Comparison of ENCODE assay signal across 15 cellular contexts in the genomic region with DNA sequence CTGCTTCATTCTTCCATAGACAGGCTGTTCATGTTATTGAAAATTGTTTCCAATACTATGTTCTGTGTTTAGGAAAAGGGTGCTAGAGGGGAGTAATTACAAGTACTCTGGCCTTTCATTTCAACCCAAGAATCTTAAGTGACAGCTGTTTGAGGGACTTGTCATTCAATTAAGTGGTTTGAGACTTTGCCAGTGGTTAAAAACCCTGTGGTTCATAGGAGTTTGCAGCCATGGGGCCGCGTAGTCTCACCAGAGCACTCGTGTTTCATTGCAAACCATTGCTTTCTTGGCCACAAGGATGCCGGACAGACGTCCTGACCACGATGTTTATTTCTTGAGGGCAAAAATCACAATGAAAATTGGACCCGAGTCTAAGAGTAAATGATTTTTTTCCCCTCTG.
A peak's percentile ranks its signal among the peaks of the same experiment; 100 is the strongest.
DNase-seq lines count a peak whose midpoint lies in the region; ATAC-seq and TF ChIP-seq lines count a peak whose summit lies in the region.
"Had no signal": no experiment of that assay in that cellular context is flagged by ENCODE, and none has a peak within 500 bp of the region (broad histone marks: within the 10 kb centered on the region; RNA-seq: fewer than 3 reads in every experiment).

No MANE protein-coding gene starts in this region.

- H4K8ac ChIP-seq in IMR-90 (ENCODE audit: low read depth in 2 of 2, low read length in 2 of 2), result no peak overlapping the region

- H3K27ac ChIP-seq in IMR-90 (ENCODE audit: insufficient read depth, low read length), result no peak overlapping the region
- H3K27ac ChIP-seq in osteoblast (ENCODE audit: low read depth, low read length), result no peak overlapping the region
- no peak overlapping the region for H3K27ac ChIP-seq in ascending aorta

- H2BK15ac ChIP-seq in IMR-90 (ENCODE audit: low read depth, low read length), result no peak overlapping the region

- intact Hi-C loops in IMR-90 (cut with micrococcal nuclease), result no loop called here
- intact Hi-C loops in ascending aorta (cut with DNase I), result no loop called here

- no peak overlapping the region for H3K4me3 ChIP-seq in IMR-90 (ENCODE audit: insufficient read depth, low read depth, low read length)
- no peak overlapping the region for H3K4me3 ChIP-seq in astrocyte of the cerebellum (ENCODE audit: low read depth, low read length)
- no peak overlapping the region for H3K4me3 ChIP-seq in osteoblast (ENCODE audit: insufficient read depth, low read length)
- no peak overlapping the region for H3K4me3 ChIP-seq in ascending aorta
- H3K4me3 ChIP-seq: GM12878, HAP-1 had no signal

- H3K56ac ChIP-seq in IMR-90 (ENCODE audit: extremely low read depth, insufficient read depth, low read length), result no peak overlapping the region

- DNase-seq in IMR-90 (no peak), NCI-H524 treated with DMSO at 0.1 percent for 48 hours (lab: John Stamatoyannopoulos, UW) (peak; percentile 21), astrocyte of the cerebellum (ENCODE audit: low read depth) (peak; percentile 9), osteoblast (ENCODE audit: insufficient read length, low spot score, missing footprints) (no peak), ascending aorta (ENCODE audit: low spot score in 2 of 2) (no peak)
- DNase-seq in activated CD4-positive, CD25-positive, alpha-beta regulatory T cell (lab: John Stamatoyannopoulos, UW), result no peak
- DNase-seq: C1 segment of cervical spinal cord; Calu3; CD4-positive, alpha-beta T cell; DMS 273 treated with DMSO at 0.1 percent for 48 hours; GOT3 had no signal

- POLR2A ChIA-PET in IMR-90 (lab: Charles Lee; ENCODE audit: unreplicated experiment), result no interaction called here

- 51% methylated on average over 3 of the region's 7 CpGs; no CpG with 5 or more reads in 1 of the 2 experiments for whole genome bisulfite sequencing in IMR-90 (ENCODE audit: extremely low coverage in 2 of 2, insufficient read length in 1 of 2), 2 experiments

- H2AFZ ChIP-seq in IMR-90 (replicated peaks; ENCODE audit: low read length, poor library complexity) (no peak overlapping the region), osteoblast (ENCODE audit: low read length) (peak overlapping the region; percentile 71)

- H3K14ac ChIP-seq in IMR-90 (replicated peaks; ENCODE audit: low read depth, low read length), result 0 out of 2 replicates have a peak overlapping the region, but pooled peaks have one; percentile 29

- ATAC-seq in IMR-90 (ENCODE audit: low read depth) (no peak), HG03108 (IDR thresholded peaks at IDR 0.05; ENCODE audit: unreplicated experiment) (no peak), HG02970 (IDR thresholded peaks at IDR 0.05; ENCODE audit: low FRiP score, unreplicated experiment) (no peak)
- ATAC-seq: GM12878 had no signal

- H3K4me2 ChIP-seq in IMR-90 (ENCODE audit: low read depth, low read length), result no peak overlapping the region
- H3K4me2 ChIP-seq in osteoblast (ENCODE audit: insufficient read depth, low read length), result no peak overlapping the region

- CTCF ChIA-PET in IMR-90 (lab: Yijun Ruan, JAX), result no interaction called here

- H2AK9ac ChIP-seq in IMR-90 (replicated peaks; ENCODE audit: low read depth, low read length, poor library complexity), result no peak overlapping the region

- no peaks in the 10 kb centered on the region for H3K79me1 ChIP-seq in IMR-90 (ENCODE audit: low read depth in 1 of 2, low read length in 2 of 2)

- H3K23ac ChIP-seq in IMR-90 (ENCODE audit: low read depth, low read length), result no peak overlapping the region

- H3K27me3 ChIP-seq in IMR-90 (ENCODE audit: control insufficient read depth, insufficient read depth, low read length), result no peaks in the 10 kb centered on the region
- H3K27me3 ChIP-seq in osteoblast (ENCODE audit: insufficient read depth, low read length), result peaks cover 3% of the 10 kb centered on the region
- no peaks in the 10 kb centered on the region for H3K27me3 ChIP-seq in ascending aorta

- H4K91ac ChIP-seq in IMR-90 (ENCODE audit: insufficient read depth, low read depth, low read length), result no peak overlapping the region

- no peak overlapping the region for H2BK120ac ChIP-seq in IMR-90 (ENCODE audit: low read depth, low read length)

- no peak overlapping the region for H2AK5ac ChIP-seq in IMR-90 (ENCODE audit: low read depth, low read length)

- H3K9ac ChIP-seq in IMR-90 (ENCODE audit: low read depth, low read length), result no peak overlapping the region

- dilution Hi-C loops in IMR-90 (cut with HindIII; ENCODE audit: low sequenced_read_pairs, unreplicated experiment), result no loop called here

- no peaks in the 10 kb centered on the region for H3K79me2 ChIP-seq in osteoblast (ENCODE audit: insufficient read depth, low read length)

- H3K9me1 ChIP-seq in IMR-90 (ENCODE audit: insufficient read depth, low read length), result no peaks in the 10 kb centered on the region

- H3K4me1 ChIP-seq in IMR-90 (ENCODE audit: control insufficient read depth, insufficient read depth, low read length) (no peaks in the 10 kb centered on the region), osteoblast (ENCODE audit: insufficient read depth, low read length) (no peaks in the 10 kb centered on the region), ascending aorta (no peaks in the 10 kb centered on the region)
- H3K4me1 ChIP-seq: HAP-1 had no signal

- H3K36me3 ChIP-seq in IMR-90 (ENCODE audit: control insufficient read depth, insufficient read depth, low read length) (no peaks in the 10 kb centered on the region), osteoblast (ENCODE audit: insufficient read depth, low read length) (no peaks in the 10 kb centered on the region), ascending aorta (no peaks in the 10 kb centered on the region)
- H3K36me3 ChIP-seq: HAP-1 had no signal

- TF ChIP-seq POLR2A in IMR-90 (IDR thresholded peaks at IDR 0.05; ENCODE audit: low read depth, low read length), result no peak

- BruUV-seq in IMR-90 (replicated peaks; lab: Mats Ljungman, UMichigan), result no TSS peak

- H4K20me1 ChIP-seq in IMR-90 (ENCODE audit: insufficient read depth, low read length) (no peaks in the 10 kb centered on the region), osteoblast (ENCODE audit: insufficient read depth, low read length) (no peaks in the 10 kb centered on the region)

- TF ChIP-seq CTCF in IMR-90 (conservative IDR thresholded peaks at IDR 0.05; ENCODE audit: low read depth, low read length) (no peak), astrocyte of the cerebellum (IDR thresholded peaks at IDR 0.05; ENCODE audit: low read depth, low read length, missing control alignments) (no peak), osteoblast (IDR thresholded peaks at IDR 0.05; ENCODE audit: extremely low read depth, low read depth, low read length) (no peak), ascending aorta (IDR thresholded peaks at IDR 0.05) (no peak)

- H2BK5ac ChIP-seq in IMR-90 (ENCODE audit: low read depth, low read length, poor library complexity, severe bottlenecking), result no peak overlapping the region

- H3K9me3 ChIP-seq in IMR-90 (ENCODE audit: control insufficient read depth, insufficient read depth, low read length), result no peaks in the 10 kb centered on the region
- no peaks in the 10 kb centered on the region for H3K9me3 ChIP-seq in osteoblast (ENCODE audit: low read depth, low read length)
- H3K9me3 ChIP-seq in ascending aorta, result no peaks in the 10 kb centered on the region
- H3K9me3 ChIP-seq: HAP-1 had no signal

- no peak overlapping the region for H3K4ac ChIP-seq in IMR-90 (ENCODE audit: low read depth, low read length)

- in situ Hi-C loops in IMR-90 (cut with MboI; ENCODE audit: low sequenced_read_pairs) (no loop called here), astrocyte of the cerebellum (cut with HindIII; ENCODE audit: low sequenced_read_pairs) (no loop called here)

- no peak for TF ChIP-seq RAD21 in IMR-90 (IDR thresholded peaks at IDR 0.05; ENCODE audit: low read length)

- H3K18ac ChIP-seq in IMR-90 (ENCODE audit: low read depth, low read length), result no peak overlapping the region

- H4K5ac ChIP-seq in IMR-90 (ENCODE audit: low read depth, low read length), result no peak overlapping the region

- H2BK20ac ChIP-seq in IMR-90 (ENCODE audit: low read depth, low read length), result no peak overlapping the region

TF ChIP-seq in IMR-90, 13 proteins besides CTCF, POLR2A, EP300 and RAD21:
- TF ChIP-seq MAFK (IDR thresholded peaks at IDR 0.05; ENCODE audit: low read depth, low read length) (no peak), CEBPB (IDR thresholded peaks at IDR 0.05; ENCODE audit: low read depth, low read length) (no peak), FOS (IDR thresholded peaks at IDR 0.05; ENCODE audit: low read depth, low read length) (no peak), RCOR1 (IDR thresholded peaks at IDR 0.05; ENCODE audit: insufficient replicate concordance, low read length) (no peak), USF2 (IDR thresholded peaks at IDR 0.05; ENCODE audit: low read depth, low read length) (no peak), NFE2L2 (IDR thresholded peaks at IDR 0.05; ENCODE audit: low read depth, low read length) (no peak), MAZ (IDR thresholded peaks at IDR 0.05; ENCODE audit: borderline replicate concordance, low read depth, low read length) (no peak), MXI1 (IDR thresholded peaks at IDR 0.05; ENCODE audit: borderline replicate concordance, low read depth, low read length) (no peak), SMC3 (IDR thresholded peaks at IDR 0.05; ENCODE audit: low read depth, low read length) (no peak), CHD1 (IDR thresholded peaks at IDR 0.05; ENCODE audit: low read depth, low read length) (no peak), RFX5 (IDR thresholded peaks at IDR 0.05; ENCODE audit: low read depth, low read length) (no peak), BHLHE40 (IDR thresholded peaks at IDR 0.05; ENCODE audit: low read depth, low read length) (no peak)
- TF ChIP-seq, protein P1, sequence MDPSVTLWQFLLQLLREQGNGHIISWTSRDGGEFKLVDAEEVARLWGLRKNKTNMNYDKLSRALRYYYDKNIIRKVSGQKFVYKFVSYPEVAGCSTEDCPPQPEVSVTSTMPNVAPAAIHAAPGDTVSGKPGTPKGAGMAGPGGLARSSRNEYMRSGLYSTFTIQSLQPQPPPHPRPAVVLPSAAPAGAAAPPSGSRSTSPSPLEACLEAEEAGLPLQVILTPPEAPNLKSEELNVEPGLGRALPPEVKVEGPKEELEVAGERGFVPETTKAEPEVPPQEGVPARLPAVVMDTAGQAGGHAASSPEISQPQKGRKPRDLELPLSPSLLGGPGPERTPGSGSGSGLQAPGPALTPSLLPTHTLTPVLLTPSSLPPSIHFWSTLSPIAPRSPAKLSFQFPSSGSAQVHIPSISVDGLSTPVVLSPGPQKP (IDR thresholded peaks at IDR 0.05; ENCODE audit: borderline replicate concordance, low read depth, low read length), result no peak

Comparison
In these comparisons a context has a peak if more than half of its experiments do, and no peak if none do; other contexts are left out.
1. DNase-seq: peak in NCI-H524 treated with DMSO at 0.1 percent for 48 hours (single experiment) and astrocyte of the cerebellum (single experiment); none in IMR-90 (single experiment), osteoblast (single experiment), activated CD4-positive, CD25-positive, alpha-beta regulatory T cell (0 of 4) and ascending aorta (0 of 2).